ENCODE assay signal across 4 cellular contexts in genomic region chr6:44023586-44024454, GRCh38.
TF ChIP-seq lines count a peak whose summit lies in the region.

No MANE protein-coding gene starts in this region.

TF ChIP-seq in SK-N-SH, 30 proteins besides CTCF, POLR2A, EP300 and RAD21:
- TF ChIP-seq PBX3 (IDR thresholded peaks at IDR 0.05) (no peak), CHD2 (IDR thresholded peaks at IDR 0.05; ENCODE audit: low read length, partially characterized antibody) (peak; percentile 5), TAF1 (IDR thresholded peaks at IDR 0.05; ENCODE audit: borderline replicate concordance, low read depth, low read length) (no peak), IRF3 (IDR thresholded peaks at IDR 0.05; ENCODE audit: low read depth, low read length) (no peak)

TF ChIP-seq in SK-N-SH treated with all-trans-retinoic acid at 6 μM for 48 hours, 23 proteins besides CTCF, POLR2A, EP300 and RAD21:
- no peak for TF ChIP-seq TCF4 (CRISPR knock-in tag; IDR thresholded peaks at IDR 0.05; ENCODE audit: borderline replicate concordance)
- no peak for TF ChIP-seq SNAI2 (CRISPR knock-in tag; IDR thresholded peaks at IDR 0.05)
- no peak for TF ChIP-seq CSDC2 (CRISPR knock-in tag; IDR thresholded peaks at IDR 0.05)
- TF ChIP-seq PATZ1 (CRISPR knock-in tag; IDR thresholded peaks at IDR 0.05; ENCODE audit: borderline replicate concordance), result no peak
- no peak for TF ChIP-seq ZNF565 (CRISPR knock-in tag; conservative IDR thresholded peaks at IDR 0.05; ENCODE audit: low read depth)
- no peak for TF ChIP-seq ISL1 (CRISPR knock-in tag; IDR thresholded peaks at IDR 0.05)
- TF ChIP-seq ZFP30 (CRISPR knock-in tag; IDR thresholded peaks at IDR 0.05), result no peak
- no peak for TF ChIP-seq OSR1 (CRISPR knock-in tag; IDR thresholded peaks at IDR 0.05)
TF ChIP-seq in SK-N-SH treated with all-trans-retinoic acid at 6 μM for 48 hours: peak in this region for 0.

TF ChIP-seq in A549, 52 proteins besides CTCF, POLR2A, EP300 and RAD21 (continued from another document):
- TF ChIP-seq PHF8 (IDR thresholded peaks at IDR 0.05; ENCODE audit: borderline replicate concordance, low read depth) (no peak), HMGXB4 (CRISPR knock-in tag; IDR thresholded peaks at IDR 0.05; ENCODE audit: borderline replicate concordance) (no peak), HES2 (IDR thresholded peaks at IDR 0.05) (no peak), NPAS2 (CRISPR knock-in tag; IDR thresholded peaks at IDR 0.05; ENCODE audit: borderline replicate concordance) (no peak), ZFP36 (IDR thresholded peaks at IDR 0.05; ENCODE audit: borderline replicate concordance, partially characterized antibody) (no peak), CEBPB (IDR thresholded peaks at IDR 0.05) (no peak), CHD2 (IDR thresholded peaks at IDR 0.05; ENCODE audit: low read length, partially characterized antibody) (no peak), ZNF302 (CRISPR knock-in tag; IDR thresholded peaks at IDR 0.05) (no peak), CBX2 (IDR thresholded peaks at IDR 0.05; ENCODE audit: borderline replicate concordance, low read depth) (no peak), JUNB (IDR thresholded peaks at IDR 0.05) (no peak), RFX5 (IDR thresholded peaks at IDR 0.05) (no peak), HOXB5 (CRISPR knock-in tag; IDR thresholded peaks at IDR 0.05) (no peak), MAZ (IDR thresholded peaks at IDR 0.05; ENCODE audit: borderline replicate concordance, low read depth, low read length) (no peak), JUN (IDR thresholded peaks at IDR 0.05) (no peak), USF2 (IDR thresholded peaks at IDR 0.05) (no peak), MAFK (IDR thresholded peaks at IDR 0.05; ENCODE audit: partially characterized antibody) (no peak), SREBF2 (IDR thresholded peaks at IDR 0.05) (no peak), NR3C1 (IDR thresholded peaks at IDR 0.05) (no peak), KDM1A (IDR thresholded peaks at IDR 0.05; ENCODE audit: low read depth) (no peak)

TF ChIP-seq in H1, 55 proteins besides CTCF, POLR2A, EP300 and RAD21 (continued from another document):
- TF ChIP-seq RXRA (IDR thresholded peaks at IDR 0.05; ENCODE audit: insufficient read depth, low read depth, low read length) (no peak), SRF (IDR thresholded peaks at IDR 0.05; ENCODE audit: low read depth, low read length) (no peak), CREB1 (IDR thresholded peaks at IDR 0.05) (no peak)
